ENCODE assay signal across 29 cellular contexts in the genomic region with DNA sequence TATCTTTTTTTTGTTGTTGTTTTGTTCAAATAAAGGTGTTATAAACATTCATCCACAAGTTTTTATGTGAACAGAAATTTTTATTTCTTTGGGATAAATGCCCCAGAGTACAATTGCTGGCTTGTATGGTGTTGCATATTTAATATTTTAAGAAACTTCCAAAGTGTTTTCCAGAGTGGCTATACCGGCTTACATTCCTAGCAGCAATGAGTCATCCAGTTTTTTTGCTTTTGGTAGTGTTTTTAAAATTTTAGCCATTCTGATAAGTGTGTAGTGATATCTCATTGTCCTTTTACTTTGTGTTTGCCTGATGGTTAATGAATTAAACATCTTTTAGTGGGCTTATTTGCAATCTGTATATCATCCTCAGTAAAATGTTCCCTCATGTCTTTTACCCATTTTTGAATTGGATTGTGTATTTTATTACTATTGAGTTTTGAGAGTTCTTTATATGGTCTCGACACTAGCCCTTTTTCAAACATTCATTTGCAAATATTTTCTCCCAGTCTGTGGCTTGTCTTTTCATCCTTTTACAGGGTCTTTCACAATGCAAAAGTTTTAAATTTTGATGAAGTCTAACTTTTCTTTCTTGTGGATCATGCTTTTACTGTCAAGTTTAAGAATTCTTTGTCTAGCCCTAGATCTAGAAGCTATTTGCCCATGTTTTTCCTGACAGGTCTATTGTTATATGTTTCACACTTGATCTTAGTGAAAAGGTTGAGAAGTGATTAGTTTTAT. TPM values are rescaled to one million over a fixed set of nuclear protein-coding genes. Genes with fewer than 3 reads are reported as not detected.
A peak's percentile ranks its signal among the peaks of the same experiment; 100 is the strongest.
DNase-seq lines count a peak whose midpoint lies in the region; ATAC-seq, FAIRE-seq and TF ChIP-seq lines count a peak whose summit lies in the region.
"Had no signal": no experiment of that assay in that cellular context is flagged by ENCODE, and none has a peak within 500 bp of the region (broad histone marks: within the 10 kb centered on the region; RNA-seq: fewer than 3 reads in every experiment).

No MANE protein-coding gene starts in this region.

- H2BK12ac ChIP-seq in neuronal stem cell (ENCODE audit: low read length): no peak overlapping the region

- peak overlapping the region; percentile 10 for H2AFZ ChIP-seq in ACC112 (ENCODE audit: low read length, unreplicated experiment)
- no peak overlapping the region for H2AFZ ChIP-seq in neuronal stem cell (ENCODE audit: low read length)
- H2AFZ ChIP-seq: PC-9 had no signal

- ATAC-seq in foreskin keratinocyte: peak; percentile 56

- H3K14ac ChIP-seq in neuronal stem cell (ENCODE audit: low read length): no peak overlapping the region

- no peak overlapping the region for H3K23ac ChIP-seq in neuronal stem cell (ENCODE audit: low read depth, low read length, poor library complexity)

- no CpG with 5 or more reads among the region's 2 CpGs for WGBS in neuronal stem cell (ENCODE audit: extremely low coverage in 2 of 2, insufficient read length in 2 of 2, insufficient replicate concordance in 1 of 2), 2 donors

- in situ Hi-C loops in GM13977 (cut with MboI; ENCODE audit: low pct_unique_long_range_greater_than_20kb, low sequenced_read_pairs, unreplicated experiment): no loop called here

- H3K79me2 ChIP-seq in ACC112 (ENCODE audit: control insufficient read depth, insufficient read depth, low read length, unreplicated experiment): no peaks in the 10 kb centered on the region

- no peak overlapping the region for H2AK5ac ChIP-seq in neuronal stem cell (ENCODE audit: low read depth, low read length)

- no peak overlapping the region for H3K18ac ChIP-seq in neuronal stem cell (ENCODE audit: low read length)

- peaks cover 3% of the 10 kb centered on the region for H3K79me1 ChIP-seq in neuronal stem cell (ENCODE audit: low read depth, low read length)

- H3K27ac ChIP-seq in ACC112 (ENCODE audit: low read depth, low read length) (no peak overlapping the region), foreskin keratinocyte (no peak overlapping the region), neuronal stem cell (replicated peaks; ENCODE audit: low read length) (no peak overlapping the region)
- H3K27ac ChIP-seq: 22Rv1, PC-9, SJSA1 had no signal

- no peak overlapping the region for H2BK15ac ChIP-seq in neuronal stem cell (ENCODE audit: low read length)

- TF ChIP-seq CTCF in epithelial cell of esophagus (IDR thresholded peaks at IDR 0.05; ENCODE audit: insufficient read depth, low read depth, low read length, missing control alignments) (no peak), foreskin keratinocyte (conservative IDR thresholded peaks at IDR 0.05) (no peak), D721Med (IDR thresholded peaks at IDR 0.05; ENCODE audit: insufficient read depth, missing control alignments) (no peak), GM13977 (IDR thresholded peaks at IDR 0.05; ENCODE audit: extremely low read depth, insufficient read depth, missing control alignments) (no peak)

- no peak overlapping the region for H2BK120ac ChIP-seq in neuronal stem cell (ENCODE audit: low read depth, low read length)

- FAIRE-seq in D721Med (lab: Jason Lieb, UNC): no peak
- FAIRE-seq: GM12892 had no signal

- H3K27me3 ChIP-seq in ACC112 (ENCODE audit: insufficient read depth, low read length) (no peaks in the 10 kb centered on the region), adipocyte (replicated peaks; ENCODE audit: control insufficient read depth, insufficient read depth, low read length) (no peaks in the 10 kb centered on the region), foreskin keratinocyte (no peaks in the 10 kb centered on the region), neuronal stem cell (ENCODE audit: control insufficient read depth in 3 of 3, insufficient read depth in 3 of 3, low read depth in 1 of 3, low read length in 3 of 3) (no peaks in the 10 kb centered on the region)

- no peak overlapping the region for H2BK5ac ChIP-seq in neuronal stem cell (ENCODE audit: low read length)

- no peak overlapping the region for H4K91ac ChIP-seq in neuronal stem cell (ENCODE audit: low read depth, low read length, poor library complexity)

- H3K36me3 ChIP-seq in ACC112 (ENCODE audit: insufficient read depth, low read length) (0 out of 2 replicates have a peak, but pooled peaks cover 1% of the 10 kb centered on the region), adipocyte (ENCODE audit: control insufficient read depth, insufficient read depth, low read length, severe bottlenecking) (no peaks in the 10 kb centered on the region), neuronal stem cell (replicated peaks in 1 of 2; ENCODE audit: control insufficient read depth in 2 of 2, insufficient read depth in 2 of 2, low read length in 2 of 2) (peaks cover 0 to 3% of the 10 kb centered on the region in 2 donors)
- H3K36me3 ChIP-seq: BE2C, HAP-1, SJSA1 had no signal

- peaks cover 10% of the 10 kb centered on the region for H3K4me1 ChIP-seq in ACC112 (ENCODE audit: control insufficient read depth, insufficient read depth, low read length, unreplicated experiment)
- peaks cover 7% of the 10 kb centered on the region for H3K4me1 ChIP-seq in adipocyte (ENCODE audit: control insufficient read depth, insufficient read depth, low read length)
- H3K4me1 ChIP-seq in foreskin keratinocyte: peaks cover 9% of the 10 kb centered on the region
- peaks cover 0 to 2% of the 10 kb centered on the region in 2 donors for H3K4me1 ChIP-seq in neuronal stem cell (ENCODE audit: control insufficient read depth in 2 of 2, insufficient read depth in 1 of 2, low read depth in 1 of 2, low read length in 2 of 2)
- H3K4me1 ChIP-seq: BE2C, SJSA1 had no signal

- no peak overlapping the region for H3K9ac ChIP-seq in adipocyte (ENCODE audit: low read length)
- no peak overlapping the region for H3K9ac ChIP-seq in neuronal stem cell (ENCODE audit: low read depth, low read length, poor library complexity)

- no peak overlapping the region for H3K4me2 ChIP-seq in neuronal stem cell (ENCODE audit: insufficient read depth, low read length, poor library complexity, severe bottlenecking)
- H3K4me2 ChIP-seq: PC-9 had no signal

- peaks cover 6% of the 10 kb centered on the region for H3K9me3 ChIP-seq in adipocyte (ENCODE audit: control insufficient read depth, low read length)
- peaks cover 3 to 5% of the 10 kb centered on the region in 2 donors for H3K9me3 ChIP-seq in neuronal stem cell (replicated peaks in 1 of 2; ENCODE audit: control insufficient read depth in 2 of 2, insufficient read depth in 1 of 2, low read depth in 1 of 2, low read length in 2 of 2)
- H3K9me3 ChIP-seq: BE2C, HAP-1, SJSA1 had no signal

- DNase-seq in adipocyte (ENCODE audit: low read depth) (peak; percentile 56), epithelial cell of esophagus (ENCODE audit: low read depth) (peak; percentile 27), foreskin keratinocyte (no peak), NK-92 (lab: John Stamatoyannopoulos, UW; ENCODE audit: unreplicated experiment) (no peak), D721Med (ENCODE audit: insufficient read length, low spot score) (no peak), neuronal stem cell (ENCODE audit: low spot score) (no peak), GM13977 (ENCODE audit: low spot score) (no peak)
- DNase-seq: ACHN; BE2C; CD8-positive, alpha-beta memory T cell; DMS79 treated with DMSO at 0.1 percent for 48 hours; GOT3; HFFc6; KBM-7; MV-4-11; NCI-H1105; NCI-H1436 treated with DMSO at 0.1 percent for 48 hours; NCI-H187 treated with DMSO at 0.1 percent for 48 hours; NCI-H2171 treated with DMSO at 0.1 percent for 48 hours; NCI-H524 treated with DMSO at 0.1 percent for 48 hours; NCI-H774; NK-92 treated with Interleukin-12 subunit alpha and Interleukin-12 subunit beta, amount 100 ng/mL, for 24 hours; PC-9; Right ventricle myocardium superior had no signal

- no peak overlapping the region for H3K4ac ChIP-seq in neuronal stem cell (ENCODE audit: low read length)

- no peak overlapping the region for H3K4me3 ChIP-seq in ACC112 (ENCODE audit: low read depth, low read length)
- H3K4me3 ChIP-seq in adipocyte (ENCODE audit: low read length): no peak overlapping the region
- no peak overlapping the region for H3K4me3 ChIP-seq in epithelial cell of esophagus (ENCODE audit: low read length)
- H3K4me3 ChIP-seq in neuronal stem cell (ENCODE audit: low read length in 2 of 2): no peak overlapping the region
- H3K4me3 ChIP-seq: HAP-1, PC-9, SJSA1 had no signal

- no peak overlapping the region for H4K8ac ChIP-seq in neuronal stem cell (ENCODE audit: low read depth, low read length)

RNA-seq across cellular contexts. Expression of gene PPP4R4, which starts 29.5 kb away (rescaled TPM):
- total RNA-seq in foreskin keratinocyte: 4.4 and 6.7 TPM in 2 replicates
- polyA plus RNA-seq in foreskin keratinocyte: 1.4 and 1.9 TPM in 2 replicates
- 11.8 TPM for polyA plus RNA-seq in neuronal stem cell (2013, experiment 1 of 2)
- polyA plus RNA-seq in neuronal stem cell (2013, experiment 2 of 2): 12.4 TPM
- total RNA-seq: PC-9, Right ventricle myocardium superior had no signal

Comparison
In these comparisons a context has a peak if more than half of its experiments do, and no peak if none do; other contexts are left out.
1. DNase-seq: peak in adipocyte (single experiment) and epithelial cell of esophagus (single experiment); none in foreskin keratinocyte (0 of 2), NK-92 (single experiment), D721Med (single experiment), neuronal stem cell (single experiment) and GM13977 (single experiment).